19 cellular contexts compared by ENCODE assay signal in the genomic region with DNA sequence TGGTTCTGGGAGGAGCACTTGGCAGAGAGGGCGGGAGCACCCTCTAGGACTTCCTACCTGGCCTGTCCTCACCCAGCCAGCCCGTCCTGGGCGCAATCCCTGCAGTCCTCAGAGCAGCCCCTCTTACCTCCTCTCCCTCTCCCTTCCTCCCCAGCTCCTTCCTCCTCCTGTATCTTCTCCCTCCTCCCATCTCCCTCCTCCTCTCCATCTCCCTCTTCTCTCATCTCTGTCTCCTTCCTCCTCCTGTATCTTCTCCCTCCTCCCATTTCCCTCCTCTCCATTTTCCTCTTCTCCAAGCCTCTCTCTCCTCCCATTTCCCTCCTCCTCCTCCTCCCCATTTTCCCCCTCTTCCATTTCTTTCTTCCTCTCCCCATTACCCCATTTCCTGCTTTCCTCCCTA.
"Had no signal": no experiment of that assay in that cellular context is flagged by ENCODE, and none has a peak within 500 bp of the region (broad histone marks: within the 10 kb centered on the region; RNA-seq: fewer than 3 reads in every experiment).

No MANE protein-coding gene starts in this region.

- ATAC-seq: left colon, natural killer cell, sciatic nerve had no signal

- H3K4me3 Mint-ChIP-seq: immature natural killer cell; natural killer cell; stimulated activated naive CD8-positive, alpha-beta T cell treated with anti-CD3 and anti-CD28 coated beads, Interleukin-15, amount 100 ng/mL, for 72 hours had no signal

- H3K9me3 Mint-ChIP-seq: natural killer cell; stimulated activated naive CD8-positive, alpha-beta T cell treated with anti-CD3 and anti-CD28 coated beads, Interleukin-15, amount 100 ng/mL, for 72 hours had no signal

- DNase-seq: dorsolateral prefrontal cortex; effector CD4-positive, alpha-beta T cell; hypothalamus; immature natural killer cell; islet precursor cell; kidney glomerular epithelial cell; left colon; left ventricle myocardium inferior; mammary epithelial cell; natural killer cell; stimulated activated CD4-positive, alpha-beta T cell treated with anti-CD3 and anti-CD28 coated beads, Interleukin-12 subunit alpha, Interleukin-12 subunit beta, amount 100 ng/mL, for 4 hours; stimulated activated CD4-positive, alpha-beta T cell treated with anti-CD3 and anti-CD28 coated beads, Interleukin-1b, Interleukin-23, amount 100 ng/mL, for 48 hours; stimulated activated CD4-positive, alpha-beta T cell treated with anti-CD3 and anti-CD28 coated beads, Interleukin-4, amount 100 ng/mL, for 1 hour; stimulated activated CD8-positive, alpha-beta memory T cell treated with anti-CD3 and anti-CD28 coated beads, Interleukin-4, amount 100 ng/mL, for 48 hours; stimulated activated naive CD4-positive, alpha-beta T cell; stimulated activated naive CD8-positive, alpha-beta T cell treated with anti-CD3 and anti-CD28 coated beads, Interleukin-15, amount 100 ng/mL, for 72 hours; transverse colon had no signal

- H3K36me3 Mint-ChIP-seq: immature natural killer cell, natural killer cell had no signal

- H3K4me1 Mint-ChIP-seq: immature natural killer cell; stimulated activated naive CD8-positive, alpha-beta T cell treated with anti-CD3 and anti-CD28 coated beads, Interleukin-15, amount 100 ng/mL, for 72 hours had no signal

- H3K27ac Mint-ChIP-seq: immature natural killer cell; natural killer cell; progenitor cell of endocrine pancreas; stimulated activated naive CD8-positive, alpha-beta T cell treated with anti-CD3 and anti-CD28 coated beads, Interleukin-15, amount 100 ng/mL, for 72 hours had no signal
